Comparison of ENCODE assay signal across 32 cellular contexts in the genomic region with DNA sequence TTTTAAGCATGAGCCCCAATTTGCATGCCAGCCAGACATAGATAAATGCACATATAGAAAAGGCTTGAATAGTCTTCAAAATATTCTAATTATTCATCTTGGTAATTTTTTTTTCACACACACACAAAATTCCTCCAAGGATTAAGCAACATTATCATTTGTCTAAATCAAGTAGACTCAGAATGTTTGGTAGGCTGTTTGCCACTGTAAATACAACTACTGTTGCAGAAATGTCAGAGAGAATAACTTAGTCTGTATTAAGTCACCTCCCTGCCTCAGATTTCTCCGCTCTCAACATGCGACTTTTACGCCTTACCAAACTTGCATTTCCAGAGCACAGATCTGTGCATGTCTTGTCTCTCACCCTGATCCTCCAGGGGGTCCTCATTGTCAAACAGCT.
"Had no signal": no experiment of that assay in that cellular context is flagged by ENCODE, and none has a peak within 500 bp of the region (broad histone marks: within the 10 kb centered on the region; RNA-seq: fewer than 3 reads in every experiment).

No MANE protein-coding gene starts in this region.

- DNase-seq: activated effector memory CD4-positive, alpha-beta T cell treated with anti-CD3 and anti-CD28 coated beads, Interleukin-2, amount 50 U/mL, for 16 hours; activated effector memory CD4-positive, alpha-beta T cell treated with Interleukin-2 at 50 U/mL for 16 hours; activated gamma-delta T cell; activated gamma-delta T cell treated with Interleukin-2 at 50 U/mL for 16 hours; activated naive CD4-positive, alpha-beta T cell; activated naive CD4-positive, alpha-beta T cell treated with anti-CD3 and anti-CD28 coated beads for 36 hours; activated naive CD4-positive, alpha-beta T cell treated with anti-CD3 and anti-CD28 coated beads, Interleukin-2, amount 10 ng/mL, durations not matched to agents 7 days and 5 days; activated naive CD4-positive, alpha-beta T cell treated with anti-CD3 and anti-CD28 coated beads, Interleukin-2, amount 50 U/mL, for 16 hours; activated naive CD4-positive, alpha-beta T cell treated with Interleukin-2 at 50 U/mL for 16 hours; activated naive CD8-positive, alpha-beta T cell treated with anti-CD3 and anti-CD28 coated beads for 36 hours; activated naive CD8-positive, alpha-beta T cell treated with anti-CD3 and anti-CD28 coated beads, Interleukin-2, amount 10 ng/mL, durations not matched to agents 7 days and 5 days; activated naive CD8-positive, alpha-beta T cell treated with anti-CD3 and anti-CD28 coated beads, Interleukin-2, amount 50 U/mL, for 24 hours; activated T-cell treated with anti-CD3 and anti-CD28 coated beads, Interleukin-2, amount 50 U/mL, for 1 hour; activated T-cell treated with anti-CD3 and anti-CD28 coated beads, Interleukin-2, amount 50 U/mL, for 24 hours; activated T-cell treated with anti-CD3 and anti-CD28 coated beads, Interleukin-2, amount 50 U/mL, for 4 hours; activated T-cell treated with anti-CD3 and anti-CD28 coated beads, Interleukin-2, amount 50 U/mL, for 48 hours; activated T-cell treated with anti-CD3 and anti-CD28 coated beads, Interleukin-2, amount 50 U/mL, for 72 hours; adrenal gland; amniotic stem cell; amygdala; anterior cingulate cortex; aorta; body of pancreas; brain microvascular endothelial cell; caudate nucleus; central memory CD4-positive, alpha-beta T cell; cerebellar nuclear complex had no signal

- H3K4me3 ChIP-seq: adrenal gland, ascending aorta, body of pancreas, breast epithelium, cardiac muscle cell had no signal

- ATAC-seq: activated naive CD4-positive, alpha-beta T cell treated with anti-CD3 and anti-CD28 coated beads, Interleukin-2, amount 50 U/mL, for 72 hours; activated naive CD8-positive, alpha-beta T cell treated with anti-CD3 and anti-CD28 coated beads, Interleukin-2, amount 50 U/mL, for 24 hours; activated T-cell treated with anti-CD3 and anti-CD28 coated beads, Interleukin-2, amount 50 U/mL, for 4 hours; activated T-cell treated with anti-CD3 and anti-CD28 coated beads, Interleukin-2, amount 50 U/mL, for 72 hours; activated T-helper 17 cell treated with anti-CD3 and anti-CD28 coated beads, Interleukin-2, amount 50 U/mL, for 72 hours; body of pancreas had no signal

- H3K36me3 ChIP-seq: adrenal gland, ascending aorta, brain microvascular endothelial cell, breast epithelium, cardiac muscle cell had no signal

- H3K4me1 ChIP-seq: adrenal gland, ascending aorta, body of pancreas, breast epithelium had no signal

- H3K27me3 ChIP-seq: adrenal gland, ascending aorta, brain microvascular endothelial cell, breast epithelium, cardiac muscle cell had no signal

- H3K27ac ChIP-seq: adrenal gland, ascending aorta, body of pancreas, brain microvascular endothelial cell, breast epithelium, cardiac muscle cell had no signal

- H3K9me3 ChIP-seq: adrenal gland, ascending aorta, body of pancreas, breast epithelium had no signal
